In the genomic region with DNA sequence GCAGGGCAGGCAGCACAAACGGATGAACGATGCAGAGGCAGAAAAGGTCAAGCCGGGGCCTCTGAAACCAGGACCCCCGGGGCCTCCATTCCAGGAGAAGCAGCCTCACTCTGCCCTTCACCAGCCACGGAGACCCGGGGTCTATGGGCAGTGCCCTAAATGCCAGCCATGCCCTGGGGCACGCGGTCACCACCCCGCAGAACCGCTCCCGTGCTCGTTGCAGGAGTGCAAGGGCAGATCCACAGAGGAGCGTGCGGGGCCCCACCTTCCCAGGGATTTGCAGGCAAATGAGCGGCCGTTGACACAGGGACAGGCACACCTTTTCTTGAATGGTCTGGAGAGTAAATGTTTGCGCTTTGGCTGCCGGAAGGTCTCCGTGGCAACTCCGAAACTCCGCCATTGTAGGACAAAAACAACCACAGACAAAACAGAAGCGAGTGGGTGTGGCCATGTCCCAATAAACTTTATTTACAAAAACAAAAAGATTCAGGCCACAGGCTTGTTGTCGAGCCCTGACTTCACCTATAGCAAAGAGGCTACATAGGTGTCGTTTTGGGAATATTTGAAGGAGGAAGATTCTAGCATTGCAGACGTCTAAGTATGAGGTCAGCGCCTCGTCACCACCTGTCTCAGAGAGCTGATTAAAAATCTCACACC, we compare ENCODE assay signal across 1 cellular context.
TF ChIP-seq lines count a peak whose summit lies in the region.

No MANE protein-coding gene starts in this region.

TF ChIP-seq in HepG2, 621 proteins besides CTCF, POLR2A, EP300 and RAD21 (continued from another document and continues in another):
- TF ChIP-seq, protein P1, sequence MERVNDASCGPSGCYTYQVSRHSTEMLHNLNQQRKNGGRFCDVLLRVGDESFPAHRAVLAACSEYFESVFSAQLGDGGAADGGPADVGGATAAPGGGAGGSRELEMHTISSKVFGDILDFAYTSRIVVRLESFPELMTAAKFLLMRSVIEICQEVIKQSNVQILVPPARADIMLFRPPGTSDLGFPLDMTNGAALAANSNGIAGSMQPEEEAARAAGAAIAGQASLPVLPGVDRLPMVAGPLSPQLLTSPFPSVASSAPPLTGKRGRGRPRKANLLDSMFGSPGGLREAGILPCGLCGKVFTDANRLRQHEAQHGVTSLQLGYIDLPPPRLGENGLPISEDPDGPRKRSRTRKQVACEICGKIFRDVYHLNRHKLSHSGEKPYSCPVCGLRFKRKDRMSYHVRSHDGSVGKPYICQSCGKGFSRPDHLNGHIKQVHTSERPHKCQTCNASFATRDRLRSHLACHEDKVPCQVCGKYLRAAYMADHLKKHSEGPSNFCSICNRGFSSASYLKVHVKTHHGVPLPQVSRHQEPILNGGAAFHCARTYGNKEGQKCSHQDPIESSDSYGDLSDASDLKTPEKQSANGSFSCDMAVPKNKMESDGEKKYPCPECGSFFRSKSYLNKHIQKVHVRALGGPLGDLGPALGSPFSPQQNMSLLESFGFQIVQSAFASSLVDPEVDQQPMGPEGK (CRISPR knock-in tag; IDR thresholded peaks at IDR 0.05): no peak
- TF ChIP-seq MXD4 (CRISPR knock-in tag; IDR thresholded peaks at IDR 0.05) (no peak), TBX3 (IDR thresholded peaks at IDR 0.05; ENCODE audit: borderline replicate concordance) (no peak), ZNF768 (CRISPR knock-in tag; IDR thresholded peaks at IDR 0.05) (no peak), TAF15 (IDR thresholded peaks at IDR 0.05; ENCODE audit: low read depth, low read length, poor library complexity, severe bottlenecking) (no peak), ZNF225 (CRISPR knock-in tag; IDR thresholded peaks at IDR 0.05) (peak; percentile 46; the same call in 1 of the 2 replicates), GABPA (IDR thresholded peaks at IDR 0.05; ENCODE audit: low read depth, low read length) (no peak), GABPA (CRISPR knock-in tag; IDR thresholded peaks at IDR 0.05; ENCODE audit: low read depth) (no peak), KLF12 (CRISPR knock-in tag; IDR thresholded peaks at IDR 0.05; ENCODE audit: borderline replicate concordance) (no peak), ZNF792 (CRISPR knock-in tag; IDR thresholded peaks at IDR 0.05) (no peak), PHF8 (CRISPR knock-in tag; IDR thresholded peaks at IDR 0.05) (no peak), SRSF4 (IDR thresholded peaks at IDR 0.05; ENCODE audit: low read depth, low read length, poor library complexity, severe bottlenecking) (no peak), ZNF17 (CRISPR knock-in tag; IDR thresholded peaks at IDR 0.05) (no peak), ZFX (CRISPR knock-in tag; IDR thresholded peaks at IDR 0.05; ENCODE audit: low read depth) (no peak), ZNF563 (CRISPR knock-in tag; IDR thresholded peaks at IDR 0.05) (no peak), GABPB1 (CRISPR knock-in tag; IDR thresholded peaks at IDR 0.05) (no peak), RBFOX2 (IDR thresholded peaks at IDR 0.05; ENCODE audit: low read depth, low read length) (no peak), FOXP1 (IDR thresholded peaks at IDR 0.05) (no peak), FOXP1 (CRISPR knock-in tag; IDR thresholded peaks at IDR 0.05) (no peak), HNRNPL (IDR thresholded peaks at IDR 0.05; ENCODE audit: low read depth, low read length) (peak; percentile 96), SYNCRIP (IDR thresholded peaks at IDR 0.05; ENCODE audit: insufficient read depth, low read depth, low read length) (no peak), FOXA3 (CRISPR knock-in tag; IDR thresholded peaks at IDR 0.05) (no peak), CBX1 (IDR thresholded peaks at IDR 0.05; ENCODE audit: low read depth) (no peak), ZNF20 (CRISPR knock-in tag; IDR thresholded peaks at IDR 0.05) (no peak), U2AF1 (optimal IDR thresholded peaks at IDR 0.05; ENCODE audit: low read depth, low read length) (no peak), SMC3 (IDR thresholded peaks at IDR 0.05; ENCODE audit: low read length) (no peak), HNF4A (CRISPR knock-in tag; IDR thresholded peaks at IDR 0.05) (no peak), TEAD2 (CRISPR knock-in tag; IDR thresholded peaks at IDR 0.05) (no peak), ZNF234 (CRISPR knock-in tag; conservative IDR thresholded peaks at IDR 0.05) (no peak), ZFP36L2 (CRISPR knock-in tag; IDR thresholded peaks at IDR 0.05) (no peak), KAT2B (IDR thresholded peaks at IDR 0.05; ENCODE audit: borderline replicate concordance, low read depth, low read length) (no peak), SCMH1 (CRISPR knock-in tag; IDR thresholded peaks at IDR 0.05; ENCODE audit: borderline replicate concordance) (no peak), ZNF274 (CRISPR knock-in tag; IDR thresholded peaks at IDR 0.05) (0 out of 2 replicates have a peak, but pooled peaks have one; percentile 39)
- TF ChIP-seq, protein P2, sequence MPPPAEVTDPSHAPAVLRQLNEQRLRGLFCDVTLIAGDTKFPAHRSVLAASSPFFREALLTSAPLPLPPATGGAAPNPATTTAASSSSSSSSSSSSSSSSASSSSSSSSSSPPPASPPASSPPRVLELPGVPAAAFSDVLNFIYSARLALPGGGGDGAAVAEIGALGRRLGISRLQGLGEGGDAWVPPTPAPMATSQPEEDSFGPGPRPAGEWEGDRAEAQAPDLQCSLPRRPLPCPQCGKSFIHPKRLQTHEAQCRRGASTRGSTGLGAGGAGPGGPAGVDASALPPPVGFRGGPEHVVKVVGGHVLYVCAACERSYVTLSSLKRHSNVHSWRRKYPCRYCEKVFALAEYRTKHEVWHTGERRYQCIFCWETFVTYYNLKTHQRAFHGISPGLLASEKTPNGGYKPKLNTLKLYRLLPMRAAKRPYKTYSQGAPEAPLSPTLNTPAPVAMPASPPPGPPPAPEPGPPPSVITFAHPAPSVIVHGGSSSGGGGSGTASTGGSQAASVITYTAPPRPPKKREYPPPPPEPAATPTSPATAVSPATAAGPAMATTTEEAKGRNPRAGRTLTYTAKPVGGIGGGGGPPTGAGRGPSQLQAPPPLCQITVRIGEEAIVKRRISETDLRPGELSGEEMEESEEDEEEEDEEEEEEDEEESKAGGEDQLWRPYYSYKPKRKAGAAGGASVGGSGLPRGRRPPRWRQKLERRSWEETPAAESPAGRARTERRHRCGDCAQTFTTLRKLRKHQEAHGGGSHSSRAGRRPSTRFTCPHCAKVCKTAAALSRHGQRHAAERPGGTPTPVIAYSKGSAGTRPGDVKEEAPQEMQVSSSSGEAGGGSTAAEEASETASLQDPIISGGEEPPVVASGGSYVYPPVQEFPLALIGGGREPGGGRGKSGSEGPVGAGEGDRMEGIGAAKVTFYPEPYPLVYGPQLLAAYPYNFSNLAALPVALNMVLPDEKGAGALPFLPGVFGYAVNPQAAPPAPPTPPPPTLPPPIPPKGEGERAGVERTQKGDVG (CRISPR knock-in tag; IDR thresholded peaks at IDR 0.05; ENCODE audit: borderline replicate concordance): peak; percentile 30; the same call in 1 of the 2 replicates
- TF ChIP-seq, protein P3, sequence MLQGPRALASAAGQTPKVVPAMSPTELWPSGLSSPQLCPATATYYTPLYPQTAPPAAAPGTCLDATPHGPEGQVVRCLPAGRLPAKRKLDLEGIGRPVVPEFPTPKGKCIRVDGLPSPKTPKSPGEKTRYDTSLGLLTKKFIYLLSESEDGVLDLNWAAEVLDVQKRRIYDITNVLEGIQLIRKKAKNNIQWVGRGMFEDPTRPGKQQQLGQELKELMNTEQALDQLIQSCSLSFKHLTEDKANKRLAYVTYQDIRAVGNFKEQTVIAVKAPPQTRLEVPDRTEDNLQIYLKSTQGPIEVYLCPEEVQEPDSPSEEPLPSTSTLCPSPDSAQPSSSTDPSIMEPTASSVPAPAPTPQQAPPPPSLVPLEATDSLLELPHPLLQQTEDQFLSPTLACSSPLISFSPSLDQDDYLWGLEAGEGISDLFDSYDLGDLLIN (CRISPR knock-in tag; IDR thresholded peaks at IDR 0.05; ENCODE audit: borderline replicate concordance): no peak
- TF ChIP-seq, protein P4, sequence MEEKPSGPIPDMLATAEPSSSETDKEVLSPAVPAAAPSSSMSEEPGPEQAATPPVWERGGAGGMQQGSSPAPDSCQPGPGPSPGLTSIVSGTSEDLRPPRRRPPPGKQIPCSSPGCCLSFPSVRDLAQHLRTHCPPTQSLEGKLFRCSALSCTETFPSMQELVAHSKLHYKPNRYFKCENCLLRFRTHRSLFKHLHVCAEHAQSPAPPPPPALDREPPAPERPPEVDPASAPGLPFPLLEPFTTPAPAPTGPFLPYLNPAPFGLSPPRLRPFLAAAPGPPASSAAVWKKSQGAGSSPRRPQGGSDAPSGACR (CRISPR knock-in tag; IDR thresholded peaks at IDR 0.05): no peak
- TF ChIP-seq, protein P5, sequence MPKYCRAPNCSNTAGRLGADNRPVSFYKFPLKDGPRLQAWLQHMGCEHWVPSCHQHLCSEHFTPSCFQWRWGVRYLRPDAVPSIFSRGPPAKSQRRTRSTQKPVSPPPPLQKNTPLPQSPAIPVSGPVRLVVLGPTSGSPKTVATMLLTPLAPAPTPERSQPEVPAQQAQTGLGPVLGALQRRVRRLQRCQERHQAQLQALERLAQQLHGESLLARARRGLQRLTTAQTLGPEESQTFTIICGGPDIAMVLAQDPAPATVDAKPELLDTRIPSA (CRISPR knock-in tag; IDR thresholded peaks at IDR 0.05; ENCODE audit: borderline replicate concordance): no peak
- TF ChIP-seq, protein P6, sequence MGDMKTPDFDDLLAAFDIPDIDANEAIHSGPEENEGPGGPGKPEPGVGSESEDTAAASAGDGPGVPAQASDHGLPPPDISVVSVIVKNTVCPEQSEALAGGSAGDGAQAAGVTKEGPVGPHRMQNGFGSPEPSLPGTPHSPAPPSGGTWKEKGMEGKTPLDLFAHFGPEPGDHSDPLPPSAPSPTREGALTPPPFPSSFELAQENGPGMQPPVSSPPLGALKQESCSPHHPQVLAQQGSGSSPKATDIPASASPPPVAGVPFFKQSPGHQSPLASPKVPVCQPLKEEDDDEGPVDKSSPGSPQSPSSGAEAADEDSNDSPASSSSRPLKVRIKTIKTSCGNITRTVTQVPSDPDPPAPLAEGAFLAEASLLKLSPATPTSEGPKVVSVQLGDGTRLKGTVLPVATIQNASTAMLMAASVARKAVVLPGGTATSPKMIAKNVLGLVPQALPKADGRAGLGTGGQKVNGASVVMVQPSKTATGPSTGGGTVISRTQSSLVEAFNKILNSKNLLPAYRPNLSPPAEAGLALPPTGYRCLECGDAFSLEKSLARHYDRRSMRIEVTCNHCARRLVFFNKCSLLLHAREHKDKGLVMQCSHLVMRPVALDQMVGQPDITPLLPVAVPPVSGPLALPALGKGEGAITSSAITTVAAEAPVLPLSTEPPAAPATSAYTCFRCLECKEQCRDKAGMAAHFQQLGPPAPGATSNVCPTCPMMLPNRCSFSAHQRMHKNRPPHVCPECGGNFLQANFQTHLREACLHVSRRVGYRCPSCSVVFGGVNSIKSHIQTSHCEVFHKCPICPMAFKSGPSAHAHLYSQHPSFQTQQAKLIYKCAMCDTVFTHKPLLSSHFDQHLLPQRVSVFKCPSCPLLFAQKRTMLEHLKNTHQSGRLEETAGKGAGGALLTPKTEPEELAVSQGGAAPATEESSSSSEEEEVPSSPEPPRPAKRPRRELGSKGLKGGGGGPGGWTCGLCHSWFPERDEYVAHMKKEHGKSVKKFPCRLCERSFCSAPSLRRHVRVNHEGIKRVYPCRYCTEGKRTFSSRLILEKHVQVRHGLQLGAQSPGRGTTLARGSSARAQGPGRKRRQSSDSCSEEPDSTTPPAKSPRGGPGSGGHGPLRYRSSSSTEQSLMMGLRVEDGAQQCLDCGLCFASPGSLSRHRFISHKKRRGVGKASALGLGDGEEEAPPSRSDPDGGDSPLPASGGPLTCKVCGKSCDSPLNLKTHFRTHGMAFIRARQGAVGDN (CRISPR knock-in tag; IDR thresholded peaks at IDR 0.05): peak; percentile 31; the same call in 1 of the 2 replicates
- TF ChIP-seq, protein P7, sequence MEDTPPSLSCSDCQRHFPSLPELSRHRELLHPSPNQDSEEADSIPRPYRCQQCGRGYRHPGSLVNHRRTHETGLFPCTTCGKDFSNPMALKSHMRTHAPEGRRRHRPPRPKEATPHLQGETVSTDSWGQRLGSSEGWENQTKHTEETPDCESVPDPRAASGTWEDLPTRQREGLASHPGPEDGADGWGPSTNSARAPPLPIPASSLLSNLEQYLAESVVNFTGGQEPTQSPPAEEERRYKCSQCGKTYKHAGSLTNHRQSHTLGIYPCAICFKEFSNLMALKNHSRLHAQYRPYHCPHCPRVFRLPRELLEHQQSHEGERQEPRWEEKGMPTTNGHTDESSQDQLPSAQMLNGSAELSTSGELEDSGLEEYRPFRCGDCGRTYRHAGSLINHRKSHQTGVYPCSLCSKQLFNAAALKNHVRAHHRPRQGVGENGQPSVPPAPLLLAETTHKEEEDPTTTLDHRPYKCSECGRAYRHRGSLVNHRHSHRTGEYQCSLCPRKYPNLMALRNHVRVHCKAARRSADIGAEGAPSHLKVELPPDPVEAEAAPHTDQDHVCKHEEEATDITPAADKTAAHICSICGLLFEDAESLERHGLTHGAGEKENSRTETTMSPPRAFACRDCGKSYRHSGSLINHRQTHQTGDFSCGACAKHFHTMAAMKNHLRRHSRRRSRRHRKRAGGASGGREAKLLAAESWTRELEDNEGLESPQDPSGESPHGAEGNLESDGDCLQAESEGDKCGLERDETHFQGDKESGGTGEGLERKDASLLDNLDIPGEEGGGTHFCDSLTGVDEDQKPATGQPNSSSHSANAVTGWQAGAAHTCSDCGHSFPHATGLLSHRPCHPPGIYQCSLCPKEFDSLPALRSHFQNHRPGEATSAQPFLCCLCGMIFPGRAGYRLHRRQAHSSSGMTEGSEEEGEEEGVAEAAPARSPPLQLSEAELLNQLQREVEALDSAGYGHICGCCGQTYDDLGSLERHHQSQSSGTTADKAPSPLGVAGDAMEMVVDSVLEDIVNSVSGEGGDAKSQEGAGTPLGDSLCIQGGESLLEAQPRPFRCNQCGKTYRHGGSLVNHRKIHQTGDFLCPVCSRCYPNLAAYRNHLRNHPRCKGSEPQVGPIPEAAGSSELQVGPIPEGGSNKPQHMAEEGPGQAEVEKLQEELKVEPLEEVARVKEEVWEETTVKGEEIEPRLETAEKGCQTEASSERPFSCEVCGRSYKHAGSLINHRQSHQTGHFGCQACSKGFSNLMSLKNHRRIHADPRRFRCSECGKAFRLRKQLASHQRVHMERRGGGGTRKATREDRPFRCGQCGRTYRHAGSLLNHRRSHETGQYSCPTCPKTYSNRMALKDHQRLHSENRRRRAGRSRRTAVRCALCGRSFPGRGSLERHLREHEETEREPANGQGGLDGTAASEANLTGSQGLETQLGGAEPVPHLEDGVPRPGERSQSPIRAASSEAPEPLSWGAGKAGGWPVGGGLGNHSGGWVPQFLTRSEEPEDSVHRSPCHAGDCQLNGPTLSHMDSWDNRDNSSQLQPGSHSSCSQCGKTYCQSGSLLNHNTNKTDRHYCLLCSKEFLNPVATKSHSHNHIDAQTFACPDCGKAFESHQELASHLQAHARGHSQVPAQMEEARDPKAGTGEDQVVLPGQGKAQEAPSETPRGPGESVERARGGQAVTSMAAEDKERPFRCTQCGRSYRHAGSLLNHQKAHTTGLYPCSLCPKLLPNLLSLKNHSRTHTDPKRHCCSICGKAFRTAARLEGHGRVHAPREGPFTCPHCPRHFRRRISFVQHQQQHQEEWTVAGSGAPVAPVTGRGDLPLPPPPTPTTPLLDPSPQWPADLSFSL (CRISPR knock-in tag; IDR thresholded peaks at IDR 0.05): no peak
- TF ChIP-seq, protein P8, sequence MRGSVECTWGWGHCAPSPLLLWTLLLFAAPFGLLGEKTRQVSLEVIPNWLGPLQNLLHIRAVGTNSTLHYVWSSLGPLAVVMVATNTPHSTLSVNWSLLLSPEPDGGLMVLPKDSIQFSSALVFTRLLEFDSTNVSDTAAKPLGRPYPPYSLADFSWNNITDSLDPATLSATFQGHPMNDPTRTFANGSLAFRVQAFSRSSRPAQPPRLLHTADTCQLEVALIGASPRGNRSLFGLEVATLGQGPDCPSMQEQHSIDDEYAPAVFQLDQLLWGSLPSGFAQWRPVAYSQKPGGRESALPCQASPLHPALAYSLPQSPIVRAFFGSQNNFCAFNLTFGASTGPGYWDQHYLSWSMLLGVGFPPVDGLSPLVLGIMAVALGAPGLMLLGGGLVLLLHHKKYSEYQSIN (CRISPR knock-in tag; IDR thresholded peaks at IDR 0.05; ENCODE audit: borderline replicate concordance): no peak
